ENCODE assay signal across 18 cellular contexts in genomic region chr1:201251411-201251810, GRCh38. TPM values are rescaled to one million over a fixed set of nuclear protein-coding genes. Genes with fewer than 3 reads are reported as not detected.
"Had no signal": no experiment of that assay in that cellular context is flagged by ENCODE, and none has a peak within 500 bp of the region (broad histone marks: within the 10 kb centered on the region; RNA-seq: fewer than 3 reads in every experiment).

No MANE protein-coding gene starts in this region.

- H3K9me3 ChIP-seq: SJSA1 had no signal

- H3K27me3 ChIP-seq: SJSA1 had no signal

- H3K4me2 ChIP-seq: KMS-11 had no signal

- H3K4me3 ChIP-seq: SJSA1, SK-N-MC had no signal

- DNase-seq: IMR-90, Kasumi-1, NCI-H1436, NCI-H187, NCI-H2081 treated with DMSO at 0.1 percent for 48 hours, NCI-H2171, NCI-H226, NCI-H446, NCI-H524 treated with DMSO at 0.1 percent for 48 hours, NCI-H69, NCI-H774, Right ventricle myocardium superior, SIG-M5 had no signal

- H3K27ac ChIP-seq: KMS-11, SJSA1, SK-N-MC had no signal

- H3K4me1 ChIP-seq: SJSA1 had no signal

- H3K36me3 ChIP-seq: SJSA1 had no signal

- H3K9ac ChIP-seq: KMS-11 had no signal

RNA-seq across cellular contexts. Expression of gene PKP1, which starts 31.9 kb away (rescaled TPM):
- total RNA-seq: HepG2, HT1080, SJSA1 had no signal
